8 cellular contexts compared by ENCODE assay signal in the genomic region with DNA sequence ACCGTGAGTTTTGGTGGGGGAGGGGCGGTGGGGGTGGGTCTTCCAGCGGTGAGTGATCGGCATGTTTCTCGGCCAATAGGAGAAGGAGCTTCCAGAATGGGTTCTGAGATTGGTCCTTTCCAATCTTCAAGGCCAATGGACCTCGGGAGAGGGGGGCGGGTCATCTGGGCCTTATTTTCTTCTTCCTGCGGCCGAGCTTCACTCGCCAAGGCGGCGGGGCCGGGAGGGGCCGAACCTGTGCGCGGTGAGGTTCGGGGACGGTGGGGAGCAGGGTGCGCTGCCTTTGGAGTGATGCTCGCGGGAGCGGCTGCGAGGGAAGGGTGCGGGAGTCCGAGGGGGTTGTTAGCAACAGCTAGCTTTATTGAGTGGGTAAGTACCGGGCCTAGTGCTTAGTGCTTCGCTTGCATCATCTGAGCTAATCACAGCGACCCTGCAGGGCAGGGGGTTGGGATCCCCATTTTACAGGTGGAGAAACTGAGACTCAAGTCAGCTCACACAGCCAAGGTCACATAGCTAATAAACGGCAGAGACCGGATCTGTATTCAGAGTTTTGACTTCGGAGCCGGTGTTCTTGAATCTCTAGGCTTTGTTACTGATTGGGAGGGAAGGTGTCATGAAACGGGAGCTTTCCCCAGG. TPM values are rescaled to one million over a fixed set of nuclear protein-coding genes. Genes with fewer than 3 reads are reported as not detected.
A peak's percentile ranks its signal among the peaks of the same experiment; 100 is the strongest.
DNase-seq lines count a peak whose midpoint lies in the region; ATAC-seq and TF ChIP-seq lines count a peak whose summit lies in the region.

No MANE protein-coding gene starts in this region.

- H3K27ac ChIP-seq in heart right ventricle (peak overlapping the region; percentile 69 to 95 (median 90)), upper lobe of left lung (peak overlapping the region; percentile 90 to 95 (median 93))

- DNase-seq in GM12865 (ENCODE audit: low read depth) (peak; percentile 99), NCI-H1105 treated with DMSO at 0.1 percent for 48 hours (lab: John Stamatoyannopoulos, UW) (peak; percentile 96), SKM-1 treated with dmso at 0.1 percent for 144 hours (lab: John Stamatoyannopoulos, UW; ENCODE audit: unreplicated experiment) (peak; percentile 93), adipocyte (ENCODE audit: low read depth) (peak; percentile 99), heart right ventricle (peak; percentile 88 to 99), pons (ENCODE audit: low spot score) (peak; percentile 99), upper lobe of left lung (peak; percentile 96 to 97)

- intact Hi-C loops in heart right ventricle (cut with DNase I), result loop anchor here in 7 of 10 donors (5.0 to 10.0 kb wide), 5 partner anchors 54 to 123 kb away; partner anchors contain the start of genes PTPRF (in 4 of the 7) and ST3GAL3 (in 2 of the 7)

- ATAC-seq in HG02678 (IDR thresholded peaks at IDR 0.05; ENCODE audit: unreplicated experiment) (peak; percentile 69), heart right ventricle (peak; percentile 88 to 94 (median 92)), upper lobe of left lung (ENCODE audit: low FRiP score in 2 of 2) (peak; percentile 95)

- no peaks in the 10 kb centered on the region for H3K27me3 ChIP-seq in adipocyte (replicated peaks; ENCODE audit: control insufficient read depth, insufficient read depth, low read length)
- peaks cover 0 to 2% (median 0%) of the 10 kb centered on the region in 7 donors for H3K27me3 ChIP-seq in heart right ventricle
- no peaks in the 10 kb centered on the region for H3K27me3 ChIP-seq in upper lobe of left lung

- TF ChIP-seq POLR2A in upper lobe of left lung (IDR thresholded peaks at IDR 0.05), result peak; percentile 90 to 97 (median 93)

- no peaks in the 10 kb centered on the region for H3K9me3 ChIP-seq in adipocyte (ENCODE audit: control insufficient read depth, low read length)
- H3K9me3 ChIP-seq in heart right ventricle, result no peaks in the 10 kb centered on the region
- no peaks in the 10 kb centered on the region for H3K9me3 ChIP-seq in upper lobe of left lung

- WGBS in heart right ventricle, 2 donors, result 0% methylated on average over 32 to 33 of the region's 33 CpGs
- WGBS in upper lobe of left lung, 2 donors, result 0% methylated on average over 11 to 32 of the region's 33 CpGs

- H3K4me3 ChIP-seq in GM12865 (ENCODE audit: low read depth, low read length) (peak overlapping the region; percentile 62), adipocyte (ENCODE audit: low read length) (peak overlapping the region; percentile 93), heart right ventricle (peak overlapping the region; percentile 46 to 93 (median 78)), upper lobe of left lung (peak overlapping the region; percentile 69 to 78 (median 75))

- peak overlapping the region; percentile 92 for H3K9ac ChIP-seq in adipocyte (ENCODE audit: low read length)

- no peak for TF ChIP-seq CTCF in GM12865 (IDR thresholded peaks at IDR 0.05; ENCODE audit: insufficient read depth, low read depth, low read length, missing control alignments)
- TF ChIP-seq CTCF in heart right ventricle (IDR thresholded peaks at IDR 0.05), result no peak
- no peak for TF ChIP-seq CTCF in upper lobe of left lung (IDR thresholded peaks at IDR 0.05)

- H3K36me3 ChIP-seq in adipocyte (ENCODE audit: control insufficient read depth, insufficient read depth, low read length, severe bottlenecking) (peaks cover 24% of the 10 kb centered on the region), heart right ventricle (peaks cover 0 to 28% (median 12%) of the 10 kb centered on the region in 9 donors), upper lobe of left lung (peaks cover 11 to 25% (median 19%) of the 10 kb centered on the region in 4 donors)

- no peak for TF ChIP-seq EP300 in upper lobe of left lung (IDR thresholded peaks at IDR 0.05)

- H3K4me1 ChIP-seq in adipocyte (ENCODE audit: control insufficient read depth, insufficient read depth, low read length), result peaks cover 24% of the 10 kb centered on the region
- H3K4me1 ChIP-seq in heart right ventricle, result peaks cover 9 to 40% (median 19%) of the 10 kb centered on the region in 9 donors
- H3K4me1 ChIP-seq in upper lobe of left lung, result peaks cover 15 to 34% (median 21%) of the 10 kb centered on the region in 4 donors

RNA-seq across cellular contexts. Expression of gene KDM4A, which starts 0.5 kb away (rescaled TPM):
- total RNA-seq in heart right ventricle, result 10 to 100 TPM; 11.3 to 26.7 (median 19.6) TPM
- 1 to 10 TPM; 5.9 to 6.1 TPM for polyA plus RNA-seq in heart right ventricle
- total RNA-seq in upper lobe of left lung, result 10 to 100 TPM; 30.1 to 63.4 (median 45.3) TPM

RNA-seq across cellular contexts. Expression of gene ST3GAL3, which starts 56.9 kb away (rescaled TPM):
- 10 to 100 TPM; 27.7 to 39.3 (median 32.2) TPM for total RNA-seq in heart right ventricle
- 10 to 100 TPM; 14.5 to 27.4 TPM for polyA plus RNA-seq in heart right ventricle
- total RNA-seq in upper lobe of left lung, result 10 to 100 TPM; 14.4 to 46.1 (median 19.2) TPM

Comparison
In these comparisons a context has a peak if more than half of its experiments do, and no peak if none do; other contexts are left out.
1. Peak in every context shown above with its lines: DNase-seq, ATAC-seq, H3K4me3 ChIP-seq and H3K27ac ChIP-seq.